20 cellular contexts compared by ENCODE assay signal in genomic region chr11:132862918-132863317, GRCh38.
DNase-seq lines count a peak whose midpoint lies in the region; ATAC-seq, FAIRE-seq and TF ChIP-seq lines count a peak whose summit lies in the region.
"Had no signal": no experiment of that assay in that cellular context is flagged by ENCODE, and none has a peak within 500 bp of the region (broad histone marks: within the 10 kb centered on the region; RNA-seq: fewer than 3 reads in every experiment).

No MANE protein-coding gene starts in this region.

- H2BK12ac ChIP-seq in mesenchymal stem cell (ENCODE audit: low read length in 2 of 2): peak overlapping the region; percentile 46 to 94

- intact Hi-C loops in upper lobe of right lung (cut with DNase I): no loop called here
- intact Hi-C loops in CD4-positive, alpha-beta T cell (cut with DNase I, micrococcal nuclease): no loop called here

- no peak overlapping the region for H2AFZ ChIP-seq in astrocyte (ENCODE audit: low read depth, low read length)
- no peak overlapping the region for H2AFZ ChIP-seq in mesenchymal stem cell (ENCODE audit: low read depth, low read length)

- H3K4me3 ChIP-seq in astrocyte (ENCODE audit: insufficient read depth, low read depth, low read length): no peak overlapping the region
- no peak overlapping the region for H3K4me3 ChIP-seq in mesenchymal stem cell (ENCODE audit: insufficient read depth in 1 of 2, low read depth in 1 of 2, low read length in 2 of 2)
- no peak overlapping the region for H3K4me3 ChIP-seq in upper lobe of right lung
- H3K4me3 ChIP-seq: BLaER1 had no signal

- H3K36me3 ChIP-seq in astrocyte (ENCODE audit: insufficient read depth, low read length) (no peaks in the 10 kb centered on the region), mesenchymal stem cell (ENCODE audit: control insufficient read depth in 1 of 2, insufficient read depth in 2 of 2, low read depth in 1 of 2, low read length in 2 of 2) (no peaks in the 10 kb centered on the region), upper lobe of right lung (no peaks in the 10 kb centered on the region)
- H3K36me3 ChIP-seq: BLaER1 had no signal

- FAIRE-seq in astrocyte (lab: Jason Lieb, UNC): no peak
- FAIRE-seq: HTR-8/SVneo had no signal

- H3K23ac ChIP-seq in mesenchymal stem cell (ENCODE audit: low read length in 2 of 2): peak overlapping the region in 1 of 2 experiments; percentile 72

- H3K27ac ChIP-seq in astrocyte (ENCODE audit: low read depth, low read length): no peak overlapping the region
- no peak overlapping the region for H3K27ac ChIP-seq in mesenchymal stem cell (ENCODE audit: low read length, poor library complexity, severe bottlenecking)
- H3K27ac ChIP-seq in upper lobe of right lung: no peak overlapping the region
- H3K27ac ChIP-seq in CD4-positive, alpha-beta T cell (ENCODE audit: low read depth, low read length): no peak overlapping the region
- H3K27ac ChIP-seq: 22Rv1, BLaER1, HL-60 had no signal

- H3K4me1 Mint-ChIP-seq in astrocyte (ENCODE audit: low read depth, unreplicated experiment): peaks cover 15% of the 10 kb centered on the region
- no peaks in the 10 kb centered on the region for H3K4me1 Mint-ChIP-seq in CD4-positive, alpha-beta T cell (ENCODE audit: low read depth)
- H3K4me1 Mint-ChIP-seq: CD14-positive monocyte had no signal

- no peak overlapping the region for H4K8ac ChIP-seq in mesenchymal stem cell (ENCODE audit: low read length)

- peaks cover 15% of the 10 kb centered on the region for H3K4me1 ChIP-seq in astrocyte (ENCODE audit: insufficient read depth, low read length)
- H3K4me1 ChIP-seq in mesenchymal stem cell (ENCODE audit: control insufficient read depth, insufficient read depth, low read depth, low read length): peaks cover 1% of the 10 kb centered on the region
- H3K4me1 ChIP-seq in upper lobe of right lung: no peaks in the 10 kb centered on the region

- no peak overlapping the region for H2AK5ac ChIP-seq in mesenchymal stem cell (ENCODE audit: low read length, severe bottlenecking)

- CTCF ChIA-PET in CD4-positive, alpha-beta T cell (lab: Charles Lee): no interaction called here

- H2BK15ac ChIP-seq in mesenchymal stem cell (ENCODE audit: low read depth, poor library complexity, severe bottlenecking): no peak overlapping the region

- peak overlapping the region in 1 of 2 experiments; percentile 63 for H3K14ac ChIP-seq in mesenchymal stem cell (ENCODE audit: low read length in 2 of 2)

- peak; percentile 31 for DNase-seq in NCI-H748 (lab: John Stamatoyannopoulos, UW; ENCODE audit: unreplicated experiment)
- no peak for DNase-seq in NCI-H748 treated with DMSO at 0.1 percent for 48 hours (lab: John Stamatoyannopoulos, UW)
- DNase-seq in astrocyte (ENCODE audit: low read depth): peak; percentile 39
- DNase-seq in mesenchymal stem cell: no peak
- DNase-seq in upper lobe of right lung: no peak
- DNase-seq in NCI-H2029 (lab: John Stamatoyannopoulos, UW): no peak
- DNase-seq in CD4-positive, alpha-beta T cell: no peak
- DNase-seq: Calu3; CD8-positive, alpha-beta T cell; DMS79 treated with DMSO at 0.1 percent for 48 hours; GF-D8; GOT3; H7; HFFc6 had no signal

- ATAC-seq in upper lobe of right lung: peak; percentile 23
- no peak for ATAC-seq in CD4-positive, alpha-beta T cell (ENCODE audit: poor library complexity)
- ATAC-seq: CD8-positive, alpha-beta T cell; HCT116 had no signal

- no peak overlapping the region for H3K4ac ChIP-seq in mesenchymal stem cell (ENCODE audit: low read depth in 1 of 2, low read length in 2 of 2)

- H3K27me3 ChIP-seq in astrocyte (ENCODE audit: insufficient read depth, low read length) (no peaks in the 10 kb centered on the region), mesenchymal stem cell (ENCODE audit: control insufficient read depth in 1 of 2, insufficient read depth in 1 of 2, low read length in 2 of 2) (no peaks in the 10 kb centered on the region), upper lobe of right lung (no peaks in the 10 kb centered on the region)
- H3K27me3 ChIP-seq in CD4-positive, alpha-beta T cell (ENCODE audit: control insufficient read depth, insufficient read depth, low read length): no peaks in the 10 kb centered on the region

- no peak overlapping the region for H3K4me2 ChIP-seq in astrocyte (ENCODE audit: low read length)
- H3K4me2 ChIP-seq in mesenchymal stem cell (ENCODE audit: low read length, poor library complexity, severe bottlenecking): no peak overlapping the region
- H3K4me2 ChIP-seq: BLaER1 had no signal

- no peak overlapping the region for H2BK120ac ChIP-seq in mesenchymal stem cell (ENCODE audit: low read depth, low read length)

- no peaks in the 10 kb centered on the region for H3K79me1 ChIP-seq in mesenchymal stem cell (replicated peaks; ENCODE audit: low read length, poor library complexity, severe bottlenecking)

- no peak overlapping the region for H2BK5ac ChIP-seq in mesenchymal stem cell (ENCODE audit: low read depth, low read length, poor library complexity, severe bottlenecking)

- peak overlapping the region; percentile 57 to 77 for H3K18ac ChIP-seq in mesenchymal stem cell (ENCODE audit: low read depth in 1 of 2, low read length in 2 of 2)

- TF ChIP-seq CTCF in astrocyte (IDR thresholded peaks at IDR 0.05; ENCODE audit: insufficient read depth, low read depth, low read length): no peak
- TF ChIP-seq CTCF in upper lobe of right lung (IDR thresholded peaks at IDR 0.05): no peak
- no peak for TF ChIP-seq CTCF in CD4-positive, alpha-beta T cell (IDR thresholded peaks at IDR 0.05)

- H4K91ac ChIP-seq in mesenchymal stem cell (ENCODE audit: low read length): no peak overlapping the region

- H3K27me3 Mint-ChIP-seq in astrocyte (ENCODE audit: low read depth, unreplicated experiment): no peaks in the 10 kb centered on the region
- no peaks in the 10 kb centered on the region for H3K27me3 Mint-ChIP-seq in CD4-positive, alpha-beta T cell

- H4K20me1 ChIP-seq in astrocyte (ENCODE audit: insufficient read depth, low read length): no peaks in the 10 kb centered on the region
- H4K20me1 ChIP-seq: BLaER1 had no signal

- H3K27ac Mint-ChIP-seq in astrocyte (ENCODE audit: unreplicated experiment): no peak overlapping the region
- no peak overlapping the region for H3K27ac Mint-ChIP-seq in CD4-positive, alpha-beta T cell
- H3K27ac Mint-ChIP-seq: CD14-positive monocyte; CD8-positive, alpha-beta T cell; HFFc6 had no signal

- POLR2A ChIA-PET in CD4-positive, alpha-beta T cell (lab: Charles Lee): no interaction called here

- H3K9me3 ChIP-seq in astrocyte (ENCODE audit: insufficient read depth, low read depth, low read length) (no peaks in the 10 kb centered on the region), mesenchymal stem cell (ENCODE audit: control insufficient read depth, low read length) (no peaks in the 10 kb centered on the region), upper lobe of right lung (no peaks in the 10 kb centered on the region)
- H3K9me3 ChIP-seq in CD4-positive, alpha-beta T cell (ENCODE audit: control insufficient read depth, low read length): no peaks in the 10 kb centered on the region
- H3K9me3 ChIP-seq: BLaER1 had no signal

- no peaks in the 10 kb centered on the region for H3K36me3 Mint-ChIP-seq in astrocyte (ENCODE audit: low read depth, unreplicated experiment)
- H3K36me3 Mint-ChIP-seq in CD4-positive, alpha-beta T cell (ENCODE audit: low read depth): no peaks in the 10 kb centered on the region
- H3K36me3 Mint-ChIP-seq: CD14-positive monocyte; CD8-positive, alpha-beta T cell had no signal

- H3K79me2 ChIP-seq in astrocyte (ENCODE audit: insufficient read depth, low read length): no peaks in the 10 kb centered on the region

- H3K9ac ChIP-seq in astrocyte (ENCODE audit: low read length): no peak overlapping the region
- no peak overlapping the region for H3K9ac ChIP-seq in mesenchymal stem cell (ENCODE audit: low read length)
- H3K9ac ChIP-seq: BLaER1 had no signal

- no peaks in the 10 kb centered on the region for H3K9me3 Mint-ChIP-seq in astrocyte (ENCODE audit: unreplicated experiment)
- no peaks in the 10 kb centered on the region for H3K9me3 Mint-ChIP-seq in CD4-positive, alpha-beta T cell
- H3K9me3 Mint-ChIP-seq: CD8-positive, alpha-beta T cell; HFFc6 had no signal

- 90% methylated on average over 5 of the region's 5 CpGs for WGBS in mesenchymal stem cell

- H3K4me3 Mint-ChIP-seq in astrocyte (ENCODE audit: unreplicated experiment): no peak overlapping the region
- H3K4me3 Mint-ChIP-seq in CD4-positive, alpha-beta T cell: no peak overlapping the region
- H3K4me3 Mint-ChIP-seq: CD14-positive monocyte; CD8-positive, alpha-beta T cell; HFFc6 had no signal

Comparison
In these comparisons a context has a peak if more than half of its experiments do, and no peak if none do; other contexts are left out.
1. DNase-seq: peak in NCI-H748 (single experiment) and astrocyte (single experiment); none in NCI-H748 treated with DMSO at 0.1 percent for 48 hours (single experiment), mesenchymal stem cell (single experiment), upper lobe of right lung (single experiment), NCI-H2029 (single experiment) and CD4-positive, alpha-beta T cell (0 of 10).